12 cellular contexts compared by ENCODE assay signal in genomic region chr17:19897901-19898300, GRCh38. TPM values are rescaled to one million over a fixed set of nuclear protein-coding genes. Genes with fewer than 3 reads are reported as not detected.
DNase-seq lines count a peak whose midpoint lies in the region; ATAC-seq and TF ChIP-seq lines count a peak whose summit lies in the region.
"Had no signal": no experiment of that assay in that cellular context is flagged by ENCODE, and none has a peak within 500 bp of the region (broad histone marks: within the 10 kb centered on the region; RNA-seq: fewer than 3 reads in every experiment).

No MANE protein-coding gene starts in this region.

- intact Hi-C loops in A673 (cut with micrococcal nuclease; ENCODE audit: unreplicated experiment) = no loop called here
- intact Hi-C loops in left colon (cut with DNase I, micrococcal nuclease) = no loop called here

- CTCF ChIA-PET in A673 (lab: Charles Lee) = no interaction called here

- no TSS peak for BruUV-seq in A673 (replicated peaks; lab: Mats Ljungman, UMichigan)

- no peak overlapping the region for H3K4me3 ChIP-seq in A673 (ENCODE audit: low read depth, low read length, poor library complexity, severe bottlenecking)

- DNase-seq in A673 (ENCODE audit: low spot score) (peak; percentile 10), HCEC 1CT (peak; percentile 88), astrocyte of the hippocampus (ENCODE audit: low read depth, low spot score) (peak; percentile 46), left colon (no peak), hypothalamus (lab: John Stamatoyannopoulos, UW) (no peak), HuH-7.5 (ENCODE audit: low spot score) (no peak)
- no peak for DNase-seq in stimulated activated CD4-positive, alpha-beta T cell treated with anti-CD3 and anti-CD28 coated beads, Interleukin-4, amount 100 ng/mL, for 1 hour
- DNase-seq: activated T-cell treated with anti-CD3 and anti-CD28 coated beads, Interleukin-2, amount 50 U/mL, for 72 hours; CD4-positive, CD25-positive, alpha-beta regulatory T cell; NCI-H1092 treated with DMSO at 0.1 percent for 48 hours; stimulated activated naive CD4-positive, alpha-beta T cell had no signal

- H3K36me3 ChIP-seq in A673 (ENCODE audit: insufficient read depth, low read length, poor library complexity, severe bottlenecking) = peaks cover 1% of the 10 kb centered on the region

- no peak for TF ChIP-seq CTCF in A673 (conservative IDR thresholded peaks at IDR 0.05; ENCODE audit: low read depth, low read length)

- no peaks in the 10 kb centered on the region for H3K27me3 ChIP-seq in A673 (replicated peaks; ENCODE audit: insufficient read depth, low read depth, low read length, poor library complexity)

- ATAC-seq in left colon = peak; percentile 5
- ATAC-seq in GM21529 (IDR thresholded peaks at IDR 0.05; ENCODE audit: unreplicated experiment) = no peak
- ATAC-seq: activated T-cell treated with anti-CD3 and anti-CD28 coated beads, Interleukin-2, amount 50 U/mL, for 72 hours had no signal

- no peak overlapping the region for H3K27ac ChIP-seq in A673 (ENCODE audit: low read depth, low read length, poor library complexity, severe bottlenecking)

- H3K9me3 ChIP-seq in A673 (ENCODE audit: low read depth, low read length, poor library complexity, severe bottlenecking) = no peaks in the 10 kb centered on the region

- no peaks in the 10 kb centered on the region for H3K4me1 ChIP-seq in A673 (ENCODE audit: insufficient read depth, low read length, poor library complexity, severe bottlenecking)

- POLR2A ChIA-PET in A673 (lab: Charles Lee; ENCODE audit: low non-redundant PET) = no interaction called here

RNA-seq across cellular contexts. Expression of gene ULK2, which starts 30.2 kb away (rescaled TPM):
- total RNA-seq in A673 (2021) = 12.9 and 15.6 TPM in 2 replicates
- 1 to 10 TPM; 5.5 to 8.2 TPM for total RNA-seq in left colon

Comparison
In these comparisons a context has a peak if more than half of its experiments do, and no peak if none do; other contexts are left out.
1. DNase-seq: peak in A673 (single experiment), HCEC 1CT (single experiment) and astrocyte of the hippocampus (single experiment); none in left colon (0 of 2), stimulated activated CD4-positive, alpha-beta T cell treated with anti-CD3 and anti-CD28 coated beads, Interleukin-4, amount 100 ng/mL, for 1 hour (single experiment), hypothalamus (0 of 51) and HuH-7.5 (single experiment).